1 cellular context compared by ENCODE assay signal in the genomic region with DNA sequence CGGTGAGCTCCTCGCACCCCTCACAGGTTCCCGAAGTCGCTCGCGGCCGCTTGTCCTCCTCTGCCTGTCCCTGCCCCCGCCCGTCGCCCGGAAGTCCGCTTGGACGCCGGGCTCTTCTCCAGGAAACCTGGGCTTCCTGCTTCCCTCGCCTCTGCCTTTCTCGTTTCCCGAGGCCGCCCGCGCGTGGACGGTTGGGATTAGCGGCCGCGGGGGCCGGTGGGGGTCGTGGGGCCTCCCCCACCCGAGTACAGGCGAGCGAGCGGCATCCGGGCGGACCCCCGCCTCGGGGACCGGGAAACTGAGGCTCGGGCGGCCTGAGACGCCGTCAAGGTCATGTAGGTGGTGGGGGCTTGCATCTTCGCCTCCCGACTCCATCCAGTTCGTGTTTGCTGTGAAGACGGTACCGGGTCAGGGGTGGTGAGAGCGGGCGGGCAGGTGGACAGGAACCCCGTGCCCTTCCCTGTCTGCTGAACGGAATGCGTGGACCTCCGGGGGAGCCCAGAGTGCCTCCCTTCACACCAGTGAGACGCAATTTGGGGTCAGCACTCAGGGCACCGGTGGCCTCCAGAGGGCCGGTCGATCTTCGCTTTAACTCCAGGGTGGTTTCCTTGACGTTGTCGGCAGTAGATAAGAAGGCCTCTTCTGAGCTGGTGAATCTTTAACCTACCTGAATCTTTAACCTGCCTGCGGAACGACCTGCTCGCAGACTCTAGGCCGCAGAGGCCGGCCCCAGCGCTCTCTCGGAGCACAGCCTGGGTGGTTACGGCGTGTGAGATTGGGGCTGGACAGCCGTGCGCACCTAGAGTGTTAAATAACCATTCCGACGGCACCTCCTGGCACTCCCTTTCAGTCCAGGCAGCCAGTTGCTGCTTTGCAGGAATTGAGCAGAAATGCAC.
A peak's percentile ranks its signal among the peaks of the same experiment; 100 is the strongest.
TF ChIP-seq lines count a peak whose summit lies in the region.

No MANE protein-coding gene starts in this region.

TF ChIP-seq in K562, 482 proteins besides CTCF, POLR2A, EP300 and RAD21 (continued from another document and continues in another):
- TF ChIP-seq, protein P1, sequence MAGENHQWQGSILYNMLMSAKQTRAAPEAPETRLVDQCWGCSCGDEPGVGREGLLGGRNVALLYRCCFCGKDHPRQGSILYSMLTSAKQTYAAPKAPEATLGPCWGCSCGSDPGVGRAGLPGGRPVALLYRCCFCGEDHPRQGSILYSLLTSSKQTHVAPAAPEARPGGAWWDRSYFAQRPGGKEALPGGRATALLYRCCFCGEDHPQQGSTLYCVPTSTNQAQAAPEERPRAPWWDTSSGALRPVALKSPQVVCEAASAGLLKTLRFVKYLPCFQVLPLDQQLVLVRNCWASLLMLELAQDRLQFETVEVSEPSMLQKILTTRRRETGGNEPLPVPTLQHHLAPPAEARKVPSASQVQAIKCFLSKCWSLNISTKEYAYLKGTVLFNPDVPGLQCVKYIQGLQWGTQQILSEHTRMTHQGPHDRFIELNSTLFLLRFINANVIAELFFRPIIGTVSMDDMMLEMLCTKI (IDR thresholded peaks at IDR 0.05; ENCODE audit: partially characterized antibody): no peak
- TF ChIP-seq PRMT5 (CRISPR knock-in tag; IDR thresholded peaks at IDR 0.05) (no peak), TOE1 (IDR thresholded peaks at IDR 0.05; ENCODE audit: borderline replicate concordance) (no peak), TOE1 (CRISPR knock-in tag; IDR thresholded peaks at IDR 0.05; ENCODE audit: borderline replicate concordance, low read depth) (no peak), NFE2L1 (tag; IDR thresholded peaks at IDR 0.05; ENCODE audit: borderline replicate concordance, low read depth) (no peak), HNRNPLL (IDR thresholded peaks at IDR 0.05; ENCODE audit: low read depth, low read length, poor library complexity, severe bottlenecking) (no peak), CC2D1A (IDR thresholded peaks at IDR 0.05) (no peak), POLR3A (IDR thresholded peaks at IDR 0.05; ENCODE audit: borderline replicate concordance, extremely low read depth, insufficient read depth, insufficient read length) (no peak), ZNF695 (CRISPR knock-in tag; IDR thresholded peaks at IDR 0.05) (no peak), POLR2AphosphoS2 (IDR thresholded peaks at IDR 0.05; ENCODE audit: low read length) (no peak), XRCC4 (IDR thresholded peaks at IDR 0.05; ENCODE audit: extremely low read depth, insufficient read depth, insufficient read length) (no peak), RHOXF2B (CRISPR knock-in tag; conservative IDR thresholded peaks at IDR 0.05) (no peak), PRPF4 (IDR thresholded peaks at IDR 0.05; ENCODE audit: insufficient read depth, low read depth, low read length, poor library complexity, severe bottlenecking) (no peak), ZC3H11A (IDR thresholded peaks at IDR 0.05; ENCODE audit: low read depth, low read length) (no peak), HOXB6 (CRISPR knock-in tag; IDR thresholded peaks at IDR 0.05; ENCODE audit: borderline replicate concordance) (no peak), SNIP1 (IDR thresholded peaks at IDR 0.05; ENCODE audit: low read depth) (no peak), CREBBP (IDR thresholded peaks at IDR 0.05; ENCODE audit: low read depth, low read length) (no peak), ZNF316 (IDR thresholded peaks at IDR 0.05) (no peak), CBX3 (IDR thresholded peaks at IDR 0.05; ENCODE audit: borderline replicate concordance in 1 of 2, low read length in 2 of 2) (no peak; a peak in 1 of 3 replicates), SP1 (CRISPR knock-in tag; IDR thresholded peaks at IDR 0.05) (no peak), ZNF431 (CRISPR knock-in tag; IDR thresholded peaks at IDR 0.05) (no peak), SRSF9 (IDR thresholded peaks at IDR 0.05; ENCODE audit: borderline replicate concordance, low read depth, low read length) (no peak), BACH1 (tag; IDR thresholded peaks at IDR 0.05) (no peak), ZNF354B (CRISPR knock-in tag; IDR thresholded peaks at IDR 0.05) (no peak), ZNF785 (CRISPR knock-in tag; IDR thresholded peaks at IDR 0.05) (no peak), MCM2 (IDR thresholded peaks at IDR 0.05; ENCODE audit: low read depth) (no peak), GATA2 (CRISPR knock-in tag; IDR thresholded peaks at IDR 0.05) (no peak), TGIF2 (CRISPR knock-in tag; IDR thresholded peaks at IDR 0.05) (no peak), NFATC3 (IDR thresholded peaks at IDR 0.05) (no peak), HSF4 (CRISPR knock-in tag; IDR thresholded peaks at IDR 0.05; ENCODE audit: borderline replicate concordance) (no peak), NONO (IDR thresholded peaks at IDR 0.05; ENCODE audit: low read depth in 2 of 2, low read length in 1 of 2) (no peak; a peak in 1 of 4 replicates), MYBL2 (IDR thresholded peaks at IDR 0.05; ENCODE audit: low read depth) (no peak), MYBL2 (CRISPR knock-in tag; IDR thresholded peaks at IDR 0.05; ENCODE audit: borderline replicate concordance) (no peak), SAP30 (IDR thresholded peaks at IDR 0.05; ENCODE audit: borderline replicate concordance, insufficient read depth, low read depth, low read length, poor library complexity, severe bottlenecking) (peak; percentile 60), POLR2B (IDR thresholded peaks at IDR 0.05; ENCODE audit: low read depth, partially characterized antibody) (no peak), MAFF (IDR thresholded peaks at IDR 0.05; ENCODE audit: low read length) (no peak), POLR2G (IDR thresholded peaks at IDR 0.05; ENCODE audit: low read depth, low read length) (peak; percentile 10; the same call in 1 of the 2 replicates), RBM22 (IDR thresholded peaks at IDR 0.05; ENCODE audit: low read depth, low read length, poor library complexity, severe bottlenecking) (peak; percentile 80), PTRF (tag; IDR thresholded peaks at IDR 0.05) (no peak), TAF15 (IDR thresholded peaks at IDR 0.05; ENCODE audit: low read depth, low read length) (no peak), ATF7 (IDR thresholded peaks at IDR 0.05) (no peak)
- TF ChIP-seq, protein P2, sequence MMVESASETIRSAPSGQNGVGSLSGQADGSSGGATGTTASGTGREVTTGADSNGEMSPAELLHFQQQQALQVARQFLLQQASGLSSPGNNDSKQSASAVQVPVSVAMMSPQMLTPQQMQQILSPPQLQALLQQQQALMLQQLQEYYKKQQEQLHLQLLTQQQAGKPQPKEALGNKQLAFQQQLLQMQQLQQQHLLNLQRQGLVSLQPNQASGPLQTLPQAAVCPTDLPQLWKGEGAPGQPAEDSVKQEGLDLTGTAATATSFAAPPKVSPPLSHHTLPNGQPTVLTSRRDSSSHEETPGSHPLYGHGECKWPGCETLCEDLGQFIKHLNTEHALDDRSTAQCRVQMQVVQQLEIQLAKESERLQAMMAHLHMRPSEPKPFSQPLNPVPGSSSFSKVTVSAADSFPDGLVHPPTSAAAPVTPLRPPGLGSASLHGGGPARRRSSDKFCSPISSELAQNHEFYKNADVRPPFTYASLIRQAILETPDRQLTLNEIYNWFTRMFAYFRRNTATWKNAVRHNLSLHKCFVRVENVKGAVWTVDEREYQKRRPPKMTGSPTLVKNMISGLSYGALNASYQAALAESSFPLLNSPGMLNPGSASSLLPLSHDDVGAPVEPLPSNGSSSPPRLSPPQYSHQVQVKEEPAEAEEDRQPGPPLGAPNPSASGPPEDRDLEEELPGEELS (CRISPR knock-in tag; IDR thresholded peaks at IDR 0.05; ENCODE audit: borderline replicate concordance): 0 out of 2 replicates have a peak, but pooled peaks have one; percentile 59
- TF ChIP-seq, protein P3, sequence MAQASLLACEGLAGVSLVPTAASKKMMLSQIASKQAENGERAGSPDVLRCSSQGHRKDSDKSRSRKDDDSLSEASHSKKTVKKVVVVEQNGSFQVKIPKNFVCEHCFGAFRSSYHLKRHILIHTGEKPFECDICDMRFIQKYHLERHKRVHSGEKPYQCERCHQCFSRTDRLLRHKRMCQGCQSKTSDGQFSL (CRISPR knock-in tag; IDR thresholded peaks at IDR 0.05): no peak
- TF ChIP-seq, protein P3 (tag; IDR thresholded peaks at IDR 0.05): no peak
- TF ChIP-seq, protein P4, sequence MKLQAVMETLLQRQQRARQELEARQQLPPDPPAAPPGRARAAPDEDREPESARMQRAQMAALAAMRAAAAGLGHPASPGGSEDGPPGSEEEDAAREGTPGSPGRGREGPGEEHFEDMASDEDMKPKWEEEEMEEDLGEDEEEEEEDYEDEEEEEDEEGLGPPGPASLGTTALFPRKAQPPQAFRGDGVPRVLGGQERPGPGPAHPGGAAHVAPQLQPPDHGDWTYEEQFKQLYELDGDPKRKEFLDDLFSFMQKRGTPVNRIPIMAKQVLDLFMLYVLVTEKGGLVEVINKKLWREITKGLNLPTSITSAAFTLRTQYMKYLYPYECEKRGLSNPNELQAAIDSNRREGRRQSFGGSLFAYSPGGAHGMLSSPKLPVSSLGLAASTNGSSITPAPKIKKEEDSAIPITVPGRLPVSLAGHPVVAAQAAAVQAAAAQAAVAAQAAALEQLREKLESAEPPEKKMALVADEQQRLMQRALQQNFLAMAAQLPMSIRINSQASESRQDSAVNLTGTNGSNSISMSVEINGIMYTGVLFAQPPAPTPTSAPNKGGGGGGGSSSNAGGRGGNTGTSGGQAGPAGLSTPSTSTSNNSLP (IDR thresholded peaks at IDR 0.05; ENCODE audit: borderline replicate concordance, low read depth, low read length): no peak
- TF ChIP-seq, protein P5, sequence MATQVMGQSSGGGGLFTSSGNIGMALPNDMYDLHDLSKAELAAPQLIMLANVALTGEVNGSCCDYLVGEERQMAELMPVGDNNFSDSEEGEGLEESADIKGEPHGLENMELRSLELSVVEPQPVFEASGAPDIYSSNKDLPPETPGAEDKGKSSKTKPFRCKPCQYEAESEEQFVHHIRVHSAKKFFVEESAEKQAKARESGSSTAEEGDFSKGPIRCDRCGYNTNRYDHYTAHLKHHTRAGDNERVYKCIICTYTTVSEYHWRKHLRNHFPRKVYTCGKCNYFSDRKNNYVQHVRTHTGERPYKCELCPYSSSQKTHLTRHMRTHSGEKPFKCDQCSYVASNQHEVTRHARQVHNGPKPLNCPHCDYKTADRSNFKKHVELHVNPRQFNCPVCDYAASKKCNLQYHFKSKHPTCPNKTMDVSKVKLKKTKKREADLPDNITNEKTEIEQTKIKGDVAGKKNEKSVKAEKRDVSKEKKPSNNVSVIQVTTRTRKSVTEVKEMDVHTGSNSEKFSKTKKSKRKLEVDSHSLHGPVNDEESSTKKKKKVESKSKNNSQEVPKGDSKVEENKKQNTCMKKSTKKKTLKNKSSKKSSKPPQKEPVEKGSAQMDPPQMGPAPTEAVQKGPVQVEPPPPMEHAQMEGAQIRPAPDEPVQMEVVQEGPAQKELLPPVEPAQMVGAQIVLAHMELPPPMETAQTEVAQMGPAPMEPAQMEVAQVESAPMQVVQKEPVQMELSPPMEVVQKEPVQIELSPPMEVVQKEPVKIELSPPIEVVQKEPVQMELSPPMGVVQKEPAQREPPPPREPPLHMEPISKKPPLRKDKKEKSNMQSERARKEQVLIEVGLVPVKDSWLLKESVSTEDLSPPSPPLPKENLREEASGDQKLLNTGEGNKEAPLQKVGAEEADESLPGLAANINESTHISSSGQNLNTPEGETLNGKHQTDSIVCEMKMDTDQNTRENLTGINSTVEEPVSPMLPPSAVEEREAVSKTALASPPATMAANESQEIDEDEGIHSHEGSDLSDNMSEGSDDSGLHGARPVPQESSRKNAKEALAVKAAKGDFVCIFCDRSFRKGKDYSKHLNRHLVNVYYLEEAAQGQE (CRISPR knock-in tag; IDR thresholded peaks at IDR 0.05; ENCODE audit: low read depth): peak; percentile 79
- TF ChIP-seq, protein P6, sequence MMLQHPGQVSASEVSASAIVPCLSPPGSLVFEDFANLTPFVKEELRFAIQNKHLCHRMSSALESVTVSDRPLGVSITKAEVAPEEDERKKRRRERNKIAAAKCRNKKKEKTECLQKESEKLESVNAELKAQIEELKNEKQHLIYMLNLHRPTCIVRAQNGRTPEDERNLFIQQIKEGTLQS (IDR thresholded peaks at IDR 0.05): no peak
- TF ChIP-seq, protein P6 (CRISPR knock-in tag; conservative IDR thresholded peaks at IDR 0.05): no peak
- TF ChIP-seq, protein P7, sequence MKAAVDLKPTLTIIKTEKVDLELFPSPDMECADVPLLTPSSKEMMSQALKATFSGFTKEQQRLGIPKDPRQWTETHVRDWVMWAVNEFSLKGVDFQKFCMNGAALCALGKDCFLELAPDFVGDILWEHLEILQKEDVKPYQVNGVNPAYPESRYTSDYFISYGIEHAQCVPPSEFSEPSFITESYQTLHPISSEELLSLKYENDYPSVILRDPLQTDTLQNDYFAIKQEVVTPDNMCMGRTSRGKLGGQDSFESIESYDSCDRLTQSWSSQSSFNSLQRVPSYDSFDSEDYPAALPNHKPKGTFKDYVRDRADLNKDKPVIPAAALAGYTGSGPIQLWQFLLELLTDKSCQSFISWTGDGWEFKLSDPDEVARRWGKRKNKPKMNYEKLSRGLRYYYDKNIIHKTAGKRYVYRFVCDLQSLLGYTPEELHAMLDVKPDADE (conservative IDR thresholded peaks at IDR 0.05; ENCODE audit: control insufficient read depth, low read depth, low read length): 0 out of 2 replicates have a peak, but pooled peaks have one; percentile 6
- TF ChIP-seq, protein P8, sequence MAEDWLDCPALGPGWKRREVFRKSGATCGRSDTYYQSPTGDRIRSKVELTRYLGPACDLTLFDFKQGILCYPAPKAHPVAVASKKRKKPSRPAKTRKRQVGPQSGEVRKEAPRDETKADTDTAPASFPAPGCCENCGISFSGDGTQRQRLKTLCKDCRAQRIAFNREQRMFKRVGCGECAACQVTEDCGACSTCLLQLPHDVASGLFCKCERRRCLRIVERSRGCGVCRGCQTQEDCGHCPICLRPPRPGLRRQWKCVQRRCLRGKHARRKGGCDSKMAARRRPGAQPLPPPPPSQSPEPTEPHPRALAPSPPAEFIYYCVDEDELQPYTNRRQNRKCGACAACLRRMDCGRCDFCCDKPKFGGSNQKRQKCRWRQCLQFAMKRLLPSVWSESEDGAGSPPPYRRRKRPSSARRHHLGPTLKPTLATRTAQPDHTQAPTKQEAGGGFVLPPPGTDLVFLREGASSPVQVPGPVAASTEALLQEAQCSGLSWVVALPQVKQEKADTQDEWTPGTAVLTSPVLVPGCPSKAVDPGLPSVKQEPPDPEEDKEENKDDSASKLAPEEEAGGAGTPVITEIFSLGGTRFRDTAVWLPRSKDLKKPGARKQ (CRISPR knock-in tag; IDR thresholded peaks at IDR 0.05): no peak
- TF ChIP-seq, protein P9, sequence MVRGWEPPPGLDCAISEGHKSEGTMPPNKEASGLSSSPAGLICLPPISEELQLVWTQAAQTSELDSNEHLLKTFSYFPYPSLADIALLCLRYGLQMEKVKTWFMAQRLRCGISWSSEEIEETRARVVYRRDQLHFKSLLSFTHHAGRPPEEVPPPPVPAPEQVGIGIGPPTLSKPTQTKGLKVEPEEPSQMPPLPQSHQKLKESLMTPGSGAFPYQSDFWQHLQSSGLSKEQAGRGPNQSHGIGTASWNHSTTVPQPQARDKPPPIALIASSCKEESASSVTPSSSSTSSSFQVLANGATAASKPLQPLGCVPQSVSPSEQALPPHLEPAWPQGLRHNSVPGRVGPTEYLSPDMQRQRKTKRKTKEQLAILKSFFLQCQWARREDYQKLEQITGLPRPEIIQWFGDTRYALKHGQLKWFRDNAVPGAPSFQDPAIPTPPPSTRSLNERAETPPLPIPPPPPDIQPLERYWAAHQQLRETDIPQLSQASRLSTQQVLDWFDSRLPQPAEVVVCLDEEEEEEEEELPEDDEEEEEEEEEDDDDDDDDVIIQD (CRISPR knock-in tag; IDR thresholded peaks at IDR 0.05): no peak
